12 cellular contexts compared by ENCODE assay signal in the genomic region with DNA sequence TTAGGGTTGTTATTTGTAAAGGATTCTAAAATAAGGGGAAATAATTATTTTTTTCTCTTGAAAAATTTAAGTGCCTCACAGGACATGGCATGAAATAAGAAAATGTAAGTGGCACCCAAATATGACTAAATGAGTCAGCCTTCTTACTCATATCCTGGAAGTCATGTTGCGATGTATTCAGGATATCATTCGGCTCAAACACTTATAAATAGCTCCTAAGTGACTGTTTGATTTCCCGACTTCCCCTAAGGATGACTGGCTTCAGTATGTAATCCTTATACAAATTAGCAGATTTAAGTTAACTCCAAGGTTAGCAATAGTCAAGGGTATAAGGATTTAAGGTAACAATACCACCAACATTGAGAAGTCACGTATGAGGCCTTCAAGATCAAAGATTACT. TPM values are rescaled to one million over a fixed set of nuclear protein-coding genes. Genes with fewer than 3 reads are reported as not detected.
DNase-seq lines count a peak whose midpoint lies in the region; ATAC-seq and TF ChIP-seq lines count a peak whose summit lies in the region.
"Had no signal": no experiment of that assay in that cellular context is flagged by ENCODE, and none has a peak within 500 bp of the region (broad histone marks: within the 10 kb centered on the region; RNA-seq: fewer than 3 reads in every experiment).

No MANE protein-coding gene starts in this region.

- TF ChIP-seq EP300 in sigmoid colon (IDR thresholded peaks at IDR 0.05): no peak

- no peaks in the 10 kb centered on the region for H3K27me3 ChIP-seq in RWPE2 (ENCODE audit: insufficient read depth, poor library complexity, severe bottlenecking)
- no peaks in the 10 kb centered on the region for H3K27me3 ChIP-seq in sigmoid colon
- H3K27me3 ChIP-seq: transverse colon had no signal

- H3K36me3 ChIP-seq in RWPE2 (ENCODE audit: low read depth) (peaks cover 3% of the 10 kb centered on the region; the same call in 1 of the 2 replicates), sigmoid colon (no peaks in the 10 kb centered on the region)
- H3K36me3 ChIP-seq: HAP-1, transverse colon had no signal

- DNase-seq in H4 (ENCODE audit: low spot score): peak; percentile 22
- DNase-seq in RWPE2 (ENCODE audit: low spot score): no peak
- DNase-seq in fibroblast of mammary gland (ENCODE audit: low read depth): peak; percentile 93
- DNase-seq in stromal cell of bone marrow (ENCODE audit: low read depth): peak; percentile 83
- DNase-seq in sigmoid colon: no peak
- DNase-seq: activated CD8-positive, alpha-beta memory T cell treated with anti-CD3 and anti-CD28 coated beads, Interleukin-2, amount 10 ng/mL, durations not matched to agents 7 days and 5 days; GF-D8; transverse colon had no signal

- H3K27ac ChIP-seq in RWPE2 (ENCODE audit: poor library complexity, severe bottlenecking) (peak overlapping the region; percentile 52), sigmoid colon (no peak overlapping the region)
- H3K27ac ChIP-seq: transverse colon had no signal

- intact Hi-C loops in sigmoid colon (cut with DNase I): no loop called here

- TF ChIP-seq POLR2A in sigmoid colon (IDR thresholded peaks at IDR 0.05): no peak

- no peak overlapping the region for H3K4me3 ChIP-seq in RWPE2 (ENCODE audit: severe bottlenecking)
- H3K4me3 ChIP-seq in fibroblast of mammary gland (ENCODE audit: control insufficient read depth, low read depth, low read length): no peak overlapping the region
- no peak overlapping the region for H3K4me3 ChIP-seq in sigmoid colon
- H3K4me3 ChIP-seq: HAP-1, lung, transverse colon had no signal

- TF ChIP-seq CTCF in RWPE2 (IDR thresholded peaks at IDR 0.05; ENCODE audit: poor library complexity, severe bottlenecking) (no peak), fibroblast of mammary gland (conservative IDR thresholded peaks at IDR 0.05; ENCODE audit: control insufficient read depth, insufficient read depth, low read depth, low read length) (no peak), sigmoid colon (IDR thresholded peaks at IDR 0.05) (no peak)

- H3K4me1 ChIP-seq in RWPE2 (ENCODE audit: insufficient read depth, poor library complexity, severe bottlenecking) (peaks cover 24% of the 10 kb centered on the region), sigmoid colon (no peaks in the 10 kb centered on the region)
- H3K4me1 ChIP-seq: HAP-1, transverse colon had no signal

- H3K9me3 ChIP-seq in RWPE2 (ENCODE audit: severe bottlenecking): no peaks in the 10 kb centered on the region
- H3K9me3 ChIP-seq in sigmoid colon: no peaks in the 10 kb centered on the region
- H3K9me3 ChIP-seq: HAP-1, transverse colon had no signal

- ATAC-seq in RWPE2 (ENCODE audit: low read depth) (peak; percentile 99), HG02588 (IDR thresholded peaks at IDR 0.05; ENCODE audit: unreplicated experiment) (no peak)
- ATAC-seq in activated CD4-positive, CD25-positive, alpha-beta regulatory T cell treated with anti-CD3 and anti-CD28 coated beads, Interleukin-2, amount 50 U/mL, for 24 hours: no peak
- ATAC-seq: activated CD8-positive, alpha-beta memory T cell treated with anti-CD3 and anti-CD28 coated beads, Interleukin-2, amount 10 ng/mL, durations not matched to agents 7 days and 5 days had no signal

- 82 to 92% methylated on average over 4 of the region's 4 CpGs for WGBS in sigmoid colon, 2 donors

RNA-seq across cellular contexts. Expression of gene OSTN, which starts 57.3 kb away (rescaled TPM):
- total RNA-seq in H4 (2014; rRNA removed; shearing (Covaris generic)): not detected in 2 replicates
- total RNA-seq in sigmoid colon: under 1 TPM in 2 of 4 donors, not detected in 2; 0.36 to 0.82 TPM
- polyA plus RNA-seq in sigmoid colon: not detected
- total RNA-seq: activated CD8-positive, alpha-beta memory T cell treated with anti-CD3 and anti-CD28 coated beads, Interleukin-2, amount 10 ng/mL, durations not matched to agents 7 days and 5 days; lung had no signal
- polyA plus RNA-seq: lung had no signal

Comparison
In these comparisons a context has a peak if more than half of its experiments do, and no peak if none do; other contexts are left out.
1. DNase-seq: peak in H4 (single experiment), fibroblast of mammary gland (single experiment) and stromal cell of bone marrow (single experiment); none in RWPE2 (single experiment) and sigmoid colon (single experiment).